Comparison of ENCODE assay signal across 34 cellular contexts in genomic region chr12:104310751-104311297, GRCh38.
"Had no signal": no experiment of that assay in that cellular context is flagged by ENCODE, and none has a peak within 500 bp of the region (broad histone marks: within the 10 kb centered on the region; RNA-seq: fewer than 3 reads in every experiment).

No MANE protein-coding gene starts in this region.

- DNase-seq: activated CD4-positive, alpha-beta memory T cell treated with anti-CD3 and anti-CD28 coated beads for 36 hours; activated CD4-positive, alpha-beta T cell treated with anti-CD3 and anti-CD28 coated beads for 36 hours; activated CD4-positive, alpha-beta T cell treated with anti-CD3 and anti-CD28 coated beads, Interleukin-2, amount 10 ng/mL, durations not matched to agents 24 days and 14 days; activated CD4-positive, CD25-positive, alpha-beta regulatory T cell; activated CD4-positive, CD25-positive, alpha-beta regulatory T cell treated with anti-CD3 and anti-CD28 coated beads, Interleukin-2, amount 50 U/mL, for 72 hours; activated CD8-positive, alpha-beta memory T cell treated with anti-CD3 and anti-CD28 coated beads, Interleukin-2, amount 10 ng/mL, durations not matched to agents 7 days and 5 days; activated CD8-positive, alpha-beta memory T cell treated with anti-CD3 and anti-CD28 coated beads, Interleukin-2, amount 50 U/mL, for 4 hours; activated CD8-positive, alpha-beta T cell treated with anti-CD3 and anti-CD28 coated beads, Interleukin-2, amount 10 ng/mL, durations not matched to agents 7 days and 5 days; activated effector memory CD4-positive, alpha-beta T cell treated with anti-CD3 and anti-CD28 coated beads, Interleukin-2, amount 50 U/mL, for 16 hours; activated naive CD4-positive, alpha-beta T cell treated with anti-CD3 and anti-CD28 coated beads for 36 hours; activated naive CD8-positive, alpha-beta T cell treated with anti-CD3 and anti-CD28 coated beads for 36 hours; activated naive CD8-positive, alpha-beta T cell treated with anti-CD3 and anti-CD28 coated beads, Interleukin-2, amount 50 U/mL, for 24 hours; activated T-cell treated with anti-CD3 and anti-CD28 coated beads, Interleukin-2, amount 50 U/mL, for 1 hour; activated T-cell treated with anti-CD3 and anti-CD28 coated beads, Interleukin-2, amount 50 U/mL, for 48 hours; central memory CD4-positive, alpha-beta T cell; cerebellar nuclear complex; colonic mucosa; effector CD8-positive, alpha-beta T cell; esophagus squamous epithelium; foreskin melanocyte; head of caudate nucleus; T-helper 1 cell; T-helper 2 cell had no signal

- H3K9me3 ChIP-seq: ascending aorta, breast epithelium, colonic mucosa, esophagus squamous epithelium, gastroesophageal sphincter had no signal

- H3K27me3 Mint-ChIP-seq: activated CD4-positive, alpha-beta memory T cell treated with anti-CD3 and anti-CD28 coated beads for 36 hours; activated CD4-positive, alpha-beta T cell treated with anti-CD3 and anti-CD28 coated beads for 36 hours; activated CD4-positive, alpha-beta T cell treated with anti-CD3 and anti-CD28 coated beads, Interleukin-2, amount 10 ng/mL, durations not matched to agents 24 days and 14 days; activated CD8-positive, alpha-beta memory T cell treated with anti-CD3 and anti-CD28 coated beads, Interleukin-2, amount 10 ng/mL, durations not matched to agents 7 days and 5 days; activated naive CD4-positive, alpha-beta T cell treated with anti-CD3 and anti-CD28 coated beads, Interleukin-2, amount 50 U/mL, for 24 hours; activated naive CD8-positive, alpha-beta T cell treated with anti-CD3 and anti-CD28 coated beads for 36 hours; activated naive CD8-positive, alpha-beta T cell treated with anti-CD3 and anti-CD28 coated beads, Interleukin-2, amount 50 U/mL, for 24 hours had no signal

- FAIRE-seq: endometrium, endothelial cell of umbilical vein had no signal

- H3K4me1 ChIP-seq: breast epithelium, colonic mucosa had no signal

- ATAC-seq: activated CD4-positive, alpha-beta T cell treated with anti-CD3 and anti-CD28 coated beads for 36 hours; activated CD8-positive, alpha-beta memory T cell treated with anti-CD3 and anti-CD28 coated beads, Interleukin-2, amount 10 ng/mL, durations not matched to agents 7 days and 5 days; activated CD8-positive, alpha-beta T cell treated with anti-CD3 and anti-CD28 coated beads, Interleukin-2, amount 10 ng/mL, durations not matched to agents 7 days and 5 days; activated naive CD8-positive, alpha-beta T cell treated with anti-CD3 and anti-CD28 coated beads, Interleukin-2, amount 50 U/mL, for 24 hours; gastroesophageal sphincter had no signal

- H3K27me3 ChIP-seq: ascending aorta, breast epithelium, cardiac muscle cell, colonic mucosa, esophagus squamous epithelium, gastroesophageal sphincter had no signal

- H3K4me3 Mint-ChIP-seq: activated CD4-positive, alpha-beta memory T cell treated with anti-CD3 and anti-CD28 coated beads for 36 hours; activated CD4-positive, alpha-beta T cell treated with anti-CD3 and anti-CD28 coated beads for 36 hours; activated CD4-positive, alpha-beta T cell treated with anti-CD3 and anti-CD28 coated beads, Interleukin-2, amount 10 ng/mL, durations not matched to agents 24 days and 14 days; activated CD8-positive, alpha-beta memory T cell treated with anti-CD3 and anti-CD28 coated beads, Interleukin-2, amount 10 ng/mL, durations not matched to agents 7 days and 5 days; activated CD8-positive, alpha-beta T cell treated with anti-CD3 and anti-CD28 coated beads, Interleukin-2, amount 10 ng/mL, durations not matched to agents 7 days and 5 days; activated naive CD4-positive, alpha-beta T cell treated with anti-CD3 and anti-CD28 coated beads for 36 hours; activated naive CD4-positive, alpha-beta T cell treated with anti-CD3 and anti-CD28 coated beads, Interleukin-2, amount 50 U/mL, for 24 hours; activated naive CD8-positive, alpha-beta T cell treated with anti-CD3 and anti-CD28 coated beads for 36 hours; activated naive CD8-positive, alpha-beta T cell treated with anti-CD3 and anti-CD28 coated beads, Interleukin-2, amount 50 U/mL, for 24 hours; activated T-helper 1 cell treated with anti-CD3 and anti-CD28 coated beads, Interleukin-12 subunit alpha, Interleukin-12 subunit beta, Interleukin-2, Interleukin-4 antibody, amounts not matched to agents 30 ng/mL and 10 ng/mL and 1 ng/mL, durations not matched to agents 14 hours and 24 hours and 36 hours; brain had no signal

- H3K27ac ChIP-seq: ascending aorta, breast epithelium, cardiac muscle cell, colonic mucosa, epithelial cell of prostate, esophagus squamous epithelium, gastroesophageal sphincter had no signal

- H3K27ac Mint-ChIP-seq: activated CD4-positive, alpha-beta memory T cell treated with anti-CD3 and anti-CD28 coated beads for 36 hours; activated CD4-positive, alpha-beta T cell treated with anti-CD3 and anti-CD28 coated beads for 36 hours; activated CD4-positive, alpha-beta T cell treated with anti-CD3 and anti-CD28 coated beads, Interleukin-2, amount 10 ng/mL, durations not matched to agents 24 days and 14 days; activated CD8-positive, alpha-beta memory T cell treated with anti-CD3 and anti-CD28 coated beads, Interleukin-2, amount 10 ng/mL, durations not matched to agents 7 days and 5 days; activated CD8-positive, alpha-beta T cell treated with anti-CD3 and anti-CD28 coated beads, Interleukin-2, amount 10 ng/mL, durations not matched to agents 7 days and 5 days; activated naive CD4-positive, alpha-beta T cell treated with anti-CD3 and anti-CD28 coated beads for 36 hours; activated naive CD4-positive, alpha-beta T cell treated with anti-CD3 and anti-CD28 coated beads, Interleukin-2, amount 50 U/mL, for 24 hours; activated naive CD8-positive, alpha-beta T cell treated with anti-CD3 and anti-CD28 coated beads for 36 hours; activated naive CD8-positive, alpha-beta T cell treated with anti-CD3 and anti-CD28 coated beads, Interleukin-2, amount 50 U/mL, for 24 hours; activated T-helper 1 cell treated with anti-CD3 and anti-CD28 coated beads, Interleukin-12 subunit alpha, Interleukin-12 subunit beta, Interleukin-2, Interleukin-4 antibody, amounts not matched to agents 30 ng/mL and 10 ng/mL and 1 ng/mL, durations not matched to agents 14 hours and 24 hours and 36 hours; activated T-helper 2 cell treated with anti-CD3 and anti-CD28 coated beads, Interferon-gamma antibody, Interleukin-2, Interleukin-4, amounts not matched to agents 10 μg/mL and 5 μg/mL and 100 μg/mL, durations not matched to agents 14 hours and 24 hours and 36 hours; brain had no signal

- H3K4me3 ChIP-seq: ascending aorta, breast epithelium, cardiac muscle cell, colonic mucosa, esophagus squamous epithelium, gastroesophageal sphincter had no signal
